ENCODE assay signal across 29 cellular contexts in the genomic region with DNA sequence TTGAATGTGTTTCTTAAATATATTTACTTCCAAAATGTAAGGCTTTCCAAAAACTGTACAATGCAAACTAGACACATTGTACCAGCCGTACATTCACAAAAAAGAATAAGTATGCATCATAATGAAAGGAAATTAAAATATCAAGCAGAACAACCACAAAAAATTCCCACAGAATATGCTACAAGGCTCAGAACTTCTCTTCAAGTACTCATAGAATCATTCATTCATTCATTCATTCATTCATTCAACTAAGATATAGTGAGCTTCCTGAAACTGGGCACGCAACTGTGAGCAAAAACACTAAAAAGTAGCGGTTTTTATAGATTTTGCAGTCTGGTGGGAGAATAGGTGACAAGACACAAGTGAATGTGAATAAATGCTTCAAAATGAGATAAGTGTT.
"Had no signal": no experiment of that assay in that cellular context is flagged by ENCODE, and none has a peak within 500 bp of the region (broad histone marks: within the 10 kb centered on the region; RNA-seq: fewer than 3 reads in every experiment).

No MANE protein-coding gene starts in this region.

- DNase-seq: colonic mucosa; cortex of kidney; dermis blood vessel endothelial cell; dorsolateral prefrontal cortex; effector CD4-positive, alpha-beta T cell; effector CD8-positive, alpha-beta T cell; effector memory CD4-positive, alpha-beta T cell; effector memory CD8-positive, alpha-beta T cell; endodermal cell; erythroblast; esophagus squamous epithelium; foreskin fibroblast; foreskin keratinocyte; foreskin melanocyte; gastrocnemius medialis; glutamatergic neuron; head of caudate nucleus; heart left ventricle; heart right ventricle had no signal

- H3K9me3 ChIP-seq: colonic mucosa, esophagus muscularis mucosa, esophagus squamous epithelium, gastrocnemius medialis, gastroesophageal sphincter, heart left ventricle, heart right ventricle had no signal

- H3K27ac Mint-ChIP-seq: dendritic cell treated with granulocyte-macrophage colony-stimulating factor and Interleukin-4, amounts not matched to agents 40 ng/mL and 50 ng/mL, for 4 days; effector memory CD8-positive, alpha-beta T cell; endodermal cell had no signal

- H3K4me3 ChIP-seq: colonic mucosa, coronary artery, dorsolateral prefrontal cortex, esophagus muscularis mucosa, esophagus squamous epithelium, gastrocnemius medialis, gastroesophageal sphincter, heart left ventricle, heart right ventricle had no signal

- H3K9me3 Mint-ChIP-seq: dendritic cell treated with granulocyte-macrophage colony-stimulating factor and Interleukin-4, amounts not matched to agents 40 ng/mL and 50 ng/mL, for 4 days; endodermal cell had no signal

- H3K4me1 ChIP-seq: colonic mucosa, esophagus muscularis mucosa, esophagus squamous epithelium, gastrocnemius medialis, gastroesophageal sphincter, heart left ventricle, heart right ventricle had no signal

- FAIRE-seq: colon, endometrium, endothelial cell of umbilical vein, frontal cortex had no signal

- H3K27ac ChIP-seq: colonic mucosa, coronary artery, dorsolateral prefrontal cortex, epithelial cell of prostate, esophagus muscularis mucosa, esophagus squamous epithelium, foreskin keratinocyte, gastrocnemius medialis, gastroesophageal sphincter, heart left ventricle, heart right ventricle had no signal

- H3K27me3 ChIP-seq: colonic mucosa, esophagus muscularis mucosa, foreskin keratinocyte, gastrocnemius medialis, gastroesophageal sphincter, heart left ventricle, heart right ventricle had no signal

- H3K27me3 Mint-ChIP-seq: dendritic cell treated with granulocyte-macrophage colony-stimulating factor and Interleukin-4, amounts not matched to agents 40 ng/mL and 50 ng/mL, for 4 days; effector memory CD8-positive, alpha-beta T cell had no signal

- ATAC-seq: effector memory CD8-positive, alpha-beta T cell; esophagus mucosa; foreskin keratinocyte; gastrocnemius medialis; gastroesophageal sphincter; heart left ventricle; heart right ventricle had no signal

- H3K4me3 Mint-ChIP-seq: dendritic cell treated with granulocyte-macrophage colony-stimulating factor and Interleukin-4, amounts not matched to agents 40 ng/mL and 50 ng/mL, for 4 days; effector memory CD8-positive, alpha-beta T cell; endodermal cell had no signal

- H3K36me3 ChIP-seq: colonic mucosa, esophagus muscularis mucosa, esophagus squamous epithelium, gastrocnemius medialis, gastroesophageal sphincter, heart left ventricle, heart right ventricle had no signal
